ENCODE assay signal across 10 cellular contexts in genomic region chr1:199545780-199546179, GRCh38.
A peak's percentile ranks its signal among the peaks of the same experiment; 100 is the strongest.
DNase-seq lines count a peak whose midpoint lies in the region; ATAC-seq, FAIRE-seq and TF ChIP-seq lines count a peak whose summit lies in the region.
"Had no signal": no experiment of that assay in that cellular context is flagged by ENCODE, and none has a peak within 500 bp of the region (broad histone marks: within the 10 kb centered on the region; RNA-seq: fewer than 3 reads in every experiment).

No MANE protein-coding gene starts in this region.

- in situ Hi-C loops in GM13977 (cut with MboI; ENCODE audit: low pct_unique_long_range_greater_than_20kb, low sequenced_read_pairs, unreplicated experiment) = no loop called here

- BruUV-seq in PC-3 (replicated peaks; lab: Mats Ljungman, UMichigan) = no TSS peak

- H3K9me3 Mint-ChIP-seq in HFFc6 (no peaks in the 10 kb centered on the region), immature natural killer cell (no peaks in the 10 kb centered on the region)
- H3K9me3 Mint-ChIP-seq: natural killer cell treated with Interleukin-12 subunit alpha and Interleukin-12 subunit beta and Interleukin-15 and Interleukin-18, amount 100 ng/mL, for 72 hours had no signal

- ATAC-seq in PC-3 (no peak), HG03521 (IDR thresholded peaks at IDR 0.05; ENCODE audit: unreplicated experiment) (no peak)

- no peaks in the 10 kb centered on the region for H3K9me3 ChIP-seq in PC-3 (ENCODE audit: low read length)
- H3K9me3 ChIP-seq in kidney (ENCODE audit: control insufficient read depth in 1 of 2, low read length in 2 of 2) = no peaks in the 10 kb centered on the region

- peaks cover 16% of the 10 kb centered on the region; the same call in 1 of the 2 replicates for H3K4me1 ChIP-seq in PC-3 (ENCODE audit: insufficient read depth, low read length)
- no peaks in the 10 kb centered on the region for H3K4me1 ChIP-seq in kidney (ENCODE audit: control insufficient read depth in 1 of 2, insufficient read depth in 1 of 2, low read depth in 1 of 2, low read length in 2 of 2)

- no peaks in the 10 kb centered on the region for H3K27me3 ChIP-seq in PC-3 (ENCODE audit: low read length)

- H3K27me3 Mint-ChIP-seq in HFFc6 (ENCODE audit: insufficient read depth) = 0 out of 2 replicates have a peak, but pooled peaks cover 2% of the 10 kb centered on the region
- H3K27me3 Mint-ChIP-seq in immature natural killer cell (ENCODE audit: low read depth in 3 of 3) = peaks cover 1 to 3% (median 3%) of the 10 kb centered on the region in 3 donors

- no peak for DNase-seq in GM13977 (ENCODE audit: low spot score)
- peak; percentile 8 for DNase-seq in HFFc6
- DNase-seq in PC-3 = peak; percentile 40
- DNase-seq in kidney = no peak
- no peak for DNase-seq in amygdala (lab: John Stamatoyannopoulos, UW)
- DNase-seq in immature natural killer cell = no peak
- no peak for DNase-seq in NCI-H526 treated with DMSO at 0.1 percent for 48 hours (lab: John Stamatoyannopoulos, UW)

- H3K36me3 Mint-ChIP-seq in HFFc6 (ENCODE audit: low read depth) (no peaks in the 10 kb centered on the region), immature natural killer cell (no peaks in the 10 kb centered on the region)
- H3K36me3 Mint-ChIP-seq: natural killer cell treated with Interleukin-12 subunit alpha and Interleukin-12 subunit beta and Interleukin-15 and Interleukin-18, amount 100 ng/mL, for 72 hours had no signal

- FAIRE-seq in kidney (lab: Jason Lieb, UNC) = no peak

- no peaks in the 10 kb centered on the region for H3K36me3 ChIP-seq in PC-3 (ENCODE audit: low read depth, low read length)
- H3K36me3 ChIP-seq in kidney (ENCODE audit: control insufficient read depth in 1 of 2, insufficient read depth in 2 of 2, low read length in 2 of 2) = no peaks in the 10 kb centered on the region

- intact Hi-C loops in PC-3 (cut with micrococcal nuclease) (no loop called here), kidney (cut with DNase I) (no loop called here)

- POLR2A ChIA-PET in PC-3 (lab: Charles Lee; ENCODE audit: unreplicated experiment) = no interaction called here

- H3K27ac ChIP-seq in PC-3 (ENCODE audit: low read length) = no peak overlapping the region
- no peak overlapping the region for H3K27ac ChIP-seq in kidney (ENCODE audit: low read depth in 2 of 2, low read length in 2 of 2)
- H3K27ac ChIP-seq: SK-N-MC had no signal

- H3K4me1 Mint-ChIP-seq in HFFc6 (ENCODE audit: low read depth) (peaks cover 13% of the 10 kb centered on the region), immature natural killer cell (no peaks in the 10 kb centered on the region)

- H3K9me2 ChIP-seq in PC-3 (replicated peaks; ENCODE audit: low read length) = no peaks in the 10 kb centered on the region

- H3K27ac Mint-ChIP-seq in HFFc6 (no peak overlapping the region), immature natural killer cell (no peak overlapping the region)
- H3K27ac Mint-ChIP-seq: natural killer cell treated with Interleukin-12 subunit alpha and Interleukin-12 subunit beta and Interleukin-15 and Interleukin-18, amount 100 ng/mL, for 72 hours had no signal

- H3K4me3 ChIP-seq in PC-3 (ENCODE audit: low read length) (no peak overlapping the region), kidney (ENCODE audit: low read length in 2 of 2) (no peak overlapping the region)
- H3K4me3 ChIP-seq: SK-N-MC had no signal

- H3K4me2 ChIP-seq in PC-3 (ENCODE audit: low read length) = no peak overlapping the region

- no peaks in the 10 kb centered on the region for H3F3A ChIP-seq in PC-3 (ENCODE audit: low read length, unreplicated experiment)

- TF ChIP-seq CTCF in GM13977 (IDR thresholded peaks at IDR 0.05; ENCODE audit: extremely low read depth, insufficient read depth, missing control alignments) (peak; percentile 38), HFFc6 (IDR thresholded peaks at IDR 0.05) (peak; percentile 60), PC-3 (conservative IDR thresholded peaks at IDR 0.05; ENCODE audit: low read depth, low read length) (peak; percentile 44), kidney (IDR thresholded peaks at IDR 0.05; ENCODE audit: borderline replicate concordance, extremely low read depth, insufficient read depth) (peak; percentile 4)

- CTCF ChIA-PET in PC-3 (lab: Charles Lee) = no interaction called here

- H3K9ac ChIP-seq in PC-3 (ENCODE audit: low read length) (no peak overlapping the region), kidney (ENCODE audit: low read length in 2 of 2) (no peak overlapping the region)

- H3K4me3 Mint-ChIP-seq in HFFc6 (no peak overlapping the region), immature natural killer cell (no peak overlapping the region)
- H3K4me3 Mint-ChIP-seq: natural killer cell treated with Interleukin-12 subunit alpha and Interleukin-12 subunit beta and Interleukin-15 and Interleukin-18, amount 100 ng/mL, for 72 hours had no signal

- H3K79me2 ChIP-seq in PC-3 (ENCODE audit: low read length) = no peaks in the 10 kb centered on the region

- no peak overlapping the region for H2AFZ ChIP-seq in PC-3 (ENCODE audit: low read length)

- no peaks in the 10 kb centered on the region for H4K20me1 ChIP-seq in PC-3 (ENCODE audit: low read length)

Comparison
In these comparisons a context has a peak if more than half of its experiments do, and no peak if none do; other contexts are left out.
1. DNase-seq: peak in HFFc6 (single experiment) and PC-3 (single experiment); none in GM13977 (single experiment), kidney (single experiment), amygdala (0 of 56), immature natural killer cell (0 of 3) and NCI-H526 treated with DMSO at 0.1 percent for 48 hours (single experiment).
2. CTCF ChIP-seq: peak in every context shown above with its lines; median percentile 60 in HFFc6; 44 in PC-3; 38 in GM13977; 4 in kidney.